9 cellular contexts compared by ENCODE assay signal in the genomic region with DNA sequence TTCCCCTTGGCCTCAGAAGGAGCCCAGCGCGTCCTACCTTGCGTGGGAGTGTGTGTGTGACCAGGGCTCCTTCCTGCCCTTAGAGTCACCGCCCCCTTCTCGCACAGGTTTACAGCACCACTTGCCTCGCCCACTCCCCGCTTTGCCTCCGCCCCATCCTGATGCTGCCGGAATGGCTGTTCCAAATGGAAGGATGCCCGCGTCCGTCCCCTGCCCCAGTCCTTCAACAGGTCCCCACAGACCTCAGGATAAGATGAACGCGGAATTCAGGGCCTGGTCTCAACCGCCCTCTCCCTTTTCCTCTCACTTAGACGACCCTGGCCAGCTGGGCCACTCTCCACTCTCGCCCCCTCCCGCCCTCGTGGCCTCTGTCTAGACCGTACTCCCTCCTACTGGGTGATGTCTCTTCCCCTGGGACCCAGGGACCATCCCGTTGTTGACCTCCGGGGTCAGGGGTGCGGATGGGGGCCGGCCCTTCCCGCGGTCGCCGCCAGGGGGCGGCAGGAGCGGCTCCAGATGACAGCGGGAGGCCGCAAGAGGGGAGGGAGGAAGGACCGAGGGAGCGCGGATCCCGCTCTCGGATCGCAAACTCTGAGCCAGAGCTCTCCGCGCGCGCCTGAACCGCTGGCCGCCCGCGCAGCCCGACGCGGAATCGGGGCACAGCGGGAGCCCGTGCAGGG. TPM values are rescaled to one million over a fixed set of nuclear protein-coding genes. Genes with fewer than 3 reads are reported as not detected.
DNase-seq lines count a peak whose midpoint lies in the region; ATAC-seq and TF ChIP-seq lines count a peak whose summit lies in the region.
"Had no signal": no experiment of that assay in that cellular context is flagged by ENCODE, and none has a peak within 500 bp of the region (broad histone marks: within the 10 kb centered on the region; RNA-seq: fewer than 3 reads in every experiment).

A gene (plus strand): TSS at position 585 of the 680 bp plus-strand sequence.

- no peaks in the 10 kb centered on the region for H3K9me2 ChIP-seq in hepatocyte (replicated peaks; ENCODE audit: insufficient read depth)

- no peaks in the 10 kb centered on the region for H3K9me3 ChIP-seq in hepatocyte (ENCODE audit: low read depth)

- peak within 1 kb of the TSS; percentile 51 for H3K4me2 ChIP-seq in KMS-11
- H3K4me2 ChIP-seq in hepatocyte: peak within 1 kb of the TSS; percentile 99

- DNase-seq in COR-L47 (lab: John Stamatoyannopoulos, UW) (peak; percentile 40), T follicular helper cell (ENCODE audit: low read depth) (peak; percentile 21), astrocyte of the spinal cord (ENCODE audit: low read depth, low spot score) (peak; percentile 65), hepatocyte (ENCODE audit: low spot score) (peak; percentile 84), skeletal muscle cell (ENCODE audit: low read depth) (no peak), cerebellar nuclear complex (lab: John Stamatoyannopoulos, UW) (no peak)

- H3K36me3 ChIP-seq in KMS-11 (ENCODE audit: insufficient read depth) (no peaks in the 10 kb centered on the region), hepatocyte (replicated peaks; ENCODE audit: insufficient read depth, low read depth) (no peaks in the 10 kb centered on the region)

- H3K4me1 ChIP-seq in KMS-11 (ENCODE audit: low read depth, poor library complexity, severe bottlenecking) (no peaks in the 10 kb centered on the region), hepatocyte (ENCODE audit: insufficient read depth) (no peaks in the 10 kb centered on the region)

- WGBS in hepatocyte (ENCODE audit: low lambda C conversion rate, missing lambda C conversion rate): 15% methylated on average over 33 of the region's 52 CpGs

- H3K79me2 ChIP-seq in KMS-11 (ENCODE audit: insufficient read depth, low read depth): no peaks in the 10 kb centered on the region
- H3K79me2 ChIP-seq in hepatocyte: no peaks in the 10 kb centered on the region

- H3K4me3 ChIP-seq in KMS-11 (IDR thresholded peaks at IDR 0.05; ENCODE audit: insufficient read depth, low read depth, low read length) (no peak within 1 kb of the TSS), astrocyte of the spinal cord (ENCODE audit: low read depth, low read length) (peak within 1 kb of the TSS; percentile 52), hepatocyte (peak within 1 kb of the TSS; percentile 90), skeletal muscle cell (ENCODE audit: low read depth, low read length) (peak within 1 kb of the TSS; percentile 72)

- TF ChIP-seq CTCF in KMS-11 (conservative IDR thresholded peaks at IDR 0.05; ENCODE audit: low read depth, low read length): peak; percentile 91
- TF ChIP-seq CTCF in astrocyte of the spinal cord (IDR thresholded peaks at IDR 0.05; ENCODE audit: low read depth, low read length): peak; percentile 97
- TF ChIP-seq CTCF in hepatocyte (IDR thresholded peaks at IDR 0.05; ENCODE audit: poor library complexity): peak; percentile 99

- peak within 1 kb of the TSS; percentile 12; the same call in 1 of the 2 replicates for H3K9ac ChIP-seq in KMS-11

- H3K27ac ChIP-seq in KMS-11: no peak within 1 kb of the TSS
- peak within 1 kb of the TSS; percentile 71 for H3K27ac ChIP-seq in hepatocyte

- in situ Hi-C loops in astrocyte of the spinal cord (cut with HindIII; ENCODE audit: low sequenced_read_pairs): no loop called here

- H2AFZ ChIP-seq in KMS-11 (ENCODE audit: low read depth): peak within 1 kb of the TSS; percentile 91
- peak within 1 kb of the TSS; percentile 77 for H2AFZ ChIP-seq in hepatocyte

- H3K27me3 ChIP-seq in KMS-11 (ENCODE audit: insufficient read depth, low read depth) (no peaks in the 10 kb centered on the region; the same call in 1 of the 2 replicates), hepatocyte (peaks cover 13% of the 10 kb centered on the region)

- no peaks in the 10 kb centered on the region for H4K20me1 ChIP-seq in KMS-11 (ENCODE audit: insufficient read depth)
- H4K20me1 ChIP-seq in hepatocyte (ENCODE audit: insufficient read depth, poor library complexity, severe bottlenecking): no peaks in the 10 kb centered on the region

- peak; percentile 82 for ATAC-seq in GM21528 (IDR thresholded peaks at IDR 0.05; ENCODE audit: low FRiP score, unreplicated experiment)

RNA-seq across cellular contexts. Expression of the gene that starts here (rescaled TPM):
- total RNA-seq in hepatocyte: 7.0 and 8.0 TPM in 2 replicates
- polyA plus RNA-seq in hepatocyte: 3.3 and 4.3 TPM in 2 replicates
- total RNA-seq: activated CD8-positive, alpha-beta memory T cell treated with anti-CD3 and anti-CD28 coated beads for 36 hours had no signal

Comparison
In these comparisons a context has a peak if more than half of its experiments do, and no peak if none do; other contexts are left out.
1. DNase-seq: peak in COR-L47 (single experiment), T follicular helper cell (single experiment), astrocyte of the spinal cord (single experiment) and hepatocyte (single experiment); none in skeletal muscle cell (single experiment) and cerebellar nuclear complex (0 of 2).
2. Peak in every context shown above with its lines, with median percentiles within 50 percentile points of each other: CTCF ChIP-seq.